Comparison of ENCODE assay signal across 18 cellular contexts in the genomic region with DNA sequence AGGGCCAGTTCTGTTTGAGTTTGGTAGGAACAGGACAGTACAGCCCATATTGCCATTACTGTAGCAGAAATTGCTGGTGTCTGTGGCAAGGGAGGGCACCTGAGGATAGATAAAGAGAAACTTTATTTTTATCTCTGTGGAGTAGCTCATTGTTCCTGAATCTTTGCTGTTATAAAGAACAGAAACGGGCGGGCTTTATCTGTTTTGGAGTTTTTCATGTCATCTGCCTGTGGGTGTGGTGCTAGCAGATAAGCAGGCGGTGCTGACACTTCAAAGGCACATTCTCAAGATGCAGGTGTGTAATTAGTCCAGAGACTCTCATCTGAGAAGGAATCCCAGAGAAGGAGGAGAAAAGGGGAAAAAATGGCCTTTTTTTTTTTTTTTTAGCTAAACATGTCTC.
"Had no signal": no experiment of that assay in that cellular context is flagged by ENCODE, and none has a peak within 500 bp of the region (broad histone marks: within the 10 kb centered on the region; RNA-seq: fewer than 3 reads in every experiment).

No MANE protein-coding gene starts in this region.

- ATAC-seq: heart right ventricle; left ventricle myocardium superior; natural killer cell; right lobe of liver; stimulated activated naive B cell treated with anti-CD40 and anti-IgM and Interleukin-4, amounts not matched to agents 10 μg/mL and 1 μg/mL and 100 μg/mL, for 72 hours; stimulated activated naive CD8-positive, alpha-beta T cell treated with anti-CD3 and anti-CD28 coated beads, Interleukin-15, amount 100 ng/mL, for 72 hours had no signal

- FAIRE-seq: endothelial cell of umbilical vein, small intestine had no signal

- DNase-seq: colonic mucosa; effector CD8-positive, alpha-beta T cell; esophagus squamous epithelium; foreskin melanocyte; glutamatergic neuron; heart right ventricle; hippocampal formation; islet precursor cell; kidney glomerular epithelial cell; left ventricle myocardium superior; natural killer cell; right lobe of liver; small intestine; stimulated activated CD4-positive, alpha-beta T cell treated with anti-CD3 and anti-CD28 coated beads, Interleukin-15, amount 100 ng/mL, for 24 hours; stimulated activated CD4-positive, alpha-beta T cell treated with anti-CD3 and anti-CD28 coated beads, Interleukin-2, amount 100 ng/mL, for 48 hours; stimulated activated naive B cell treated with anti-CD40 and anti-IgM and Interleukin-4, amounts not matched to agents 10 μg/mL and 1 μg/mL and 100 μg/mL, for 72 hours; stimulated activated naive CD8-positive, alpha-beta T cell treated with anti-CD3 and anti-CD28 coated beads, Interleukin-15, amount 100 ng/mL, for 72 hours had no signal
